Comparison of ENCODE assay signal across 20 cellular contexts in genomic region chr3:109899930-109900329, GRCh38.
DNase-seq lines count a peak whose midpoint lies in the region; ATAC-seq, FAIRE-seq and TF ChIP-seq lines count a peak whose summit lies in the region.
"Had no signal": no experiment of that assay in that cellular context is flagged by ENCODE, and none has a peak within 500 bp of the region (broad histone marks: within the 10 kb centered on the region; RNA-seq: fewer than 3 reads in every experiment).

No MANE protein-coding gene starts in this region.

- H3K9me3 ChIP-seq in CD4-positive, CD25-positive, alpha-beta regulatory T cell (ENCODE audit: control insufficient read depth in 2 of 2, low read length in 2 of 2) = no peaks in the 10 kb centered on the region
- peaks cover 5% of the 10 kb centered on the region for H3K9me3 ChIP-seq in DND-41 (ENCODE audit: insufficient read depth, low read length, severe bottlenecking)
- no peaks in the 10 kb centered on the region for H3K9me3 ChIP-seq in lower lobe of right lung

- H3K4me1 ChIP-seq in CD4-positive, CD25-positive, alpha-beta regulatory T cell (ENCODE audit: control insufficient read depth, insufficient read depth, low read length, poor library complexity, severe bottlenecking) = no peaks in the 10 kb centered on the region
- H3K4me1 ChIP-seq in DND-41 (ENCODE audit: insufficient read depth, low read length) (peaks cover 28% of the 10 kb centered on the region), lower lobe of right lung (no peaks in the 10 kb centered on the region)

- peaks cover 6% of the 10 kb centered on the region for H3K27me3 Mint-ChIP-seq in CD4-positive, CD25-positive, alpha-beta regulatory T cell
- H3K27me3 Mint-ChIP-seq: IgD-negative memory B cell had no signal

- H3K4me3 Mint-ChIP-seq in CD4-positive, CD25-positive, alpha-beta regulatory T cell = peak overlapping the region in 2 of 4 donors; percentile 2 to 27
- H3K4me3 Mint-ChIP-seq: HFFc6, IgD-negative memory B cell had no signal

- H3K4me3 ChIP-seq in CD4-positive, CD25-positive, alpha-beta regulatory T cell (ENCODE audit: low read depth, low read length) = no peak overlapping the region
- H3K4me3 ChIP-seq in DND-41 (ENCODE audit: low read depth in 1 of 2, low read length in 2 of 2) (no peak overlapping the region), lower lobe of right lung (no peak overlapping the region)
- H3K4me3 ChIP-seq: GM12878 had no signal

- peaks cover 14 to 19% (median 15%) of the 10 kb centered on the region in 4 donors for H3K4me1 Mint-ChIP-seq in CD4-positive, CD25-positive, alpha-beta regulatory T cell
- H3K4me1 Mint-ChIP-seq: IgD-negative memory B cell had no signal

- TF ChIP-seq CTCF in DND-41 (IDR thresholded peaks at IDR 0.05; ENCODE audit: borderline replicate concordance, extremely low read depth, low read length, poor library complexity, severe bottlenecking) (no peak), VCaP (conservative IDR thresholded peaks at IDR 0.05) (no peak), lower lobe of right lung (IDR thresholded peaks at IDR 0.05) (no peak)

- FAIRE-seq in GM12892 (lab: Jason Lieb, UNC) = no peak
- FAIRE-seq: GM12878 had no signal

- no peak overlapping the region for H3K27ac ChIP-seq in CD4-positive, CD25-positive, alpha-beta regulatory T cell (ENCODE audit: insufficient read depth, low read length, poor library complexity, severe bottlenecking)
- H3K27ac ChIP-seq in DND-41 (ENCODE audit: low read length) (peak overlapping the region; percentile 71), VCaP (peak overlapping the region; percentile 22; the same call in 1 of the 2 replicates), lower lobe of right lung (no peak overlapping the region)

- peak overlapping the region in 2 of 3 donors; percentile 45 to 65 for H3K27ac Mint-ChIP-seq in CD4-positive, CD25-positive, alpha-beta regulatory T cell
- H3K27ac Mint-ChIP-seq: HFFc6, IgD-negative memory B cell had no signal

- no peak overlapping the region; the same call in 1 of the 2 replicates for H2AFZ ChIP-seq in DND-41 (ENCODE audit: low read depth, low read length)

- H3K36me3 ChIP-seq in CD4-positive, CD25-positive, alpha-beta regulatory T cell (ENCODE audit: control insufficient read depth, insufficient read depth, low read length) = no peaks in the 10 kb centered on the region
- H3K36me3 ChIP-seq in DND-41 (ENCODE audit: insufficient read depth, low read length) (no peaks in the 10 kb centered on the region), lower lobe of right lung (no peaks in the 10 kb centered on the region)

- no peaks in the 10 kb centered on the region for H4K20me1 ChIP-seq in DND-41 (ENCODE audit: insufficient read depth, low read length)

- no peaks in the 10 kb centered on the region for H3K79me2 ChIP-seq in DND-41 (ENCODE audit: insufficient read depth, low read length)

- no peaks in the 10 kb centered on the region for H3K27me3 ChIP-seq in CD4-positive, CD25-positive, alpha-beta regulatory T cell (ENCODE audit: control insufficient read depth, insufficient read depth, low read length)
- H3K27me3 ChIP-seq in DND-41 (ENCODE audit: insufficient read depth, low read length, poor library complexity) (no peaks in the 10 kb centered on the region), lower lobe of right lung (ENCODE audit: low read depth) (no peaks in the 10 kb centered on the region)

- no peak overlapping the region for H3K9ac ChIP-seq in DND-41 (ENCODE audit: low read depth, low read length)

- TF ChIP-seq POLR2A in GM12892 (IDR thresholded peaks at IDR 0.05; ENCODE audit: low read depth, low read length) = no peak

- H3K9me3 Mint-ChIP-seq in CD4-positive, CD25-positive, alpha-beta regulatory T cell = peaks cover 0 to 2% (median 0%) of the 10 kb centered on the region in 7 donors
- H3K9me3 Mint-ChIP-seq: HFFc6 had no signal

- no peak for ATAC-seq in CD4-positive, CD25-positive, alpha-beta regulatory T cell (ENCODE audit: low read depth in 2 of 2)
- ATAC-seq in DND-41 (ENCODE audit: insufficient read depth, low read depth) (0 out of 3 replicates have a peak, but pooled peaks have one; percentile 7), lower lobe of right lung (no peak)
- ATAC-seq: GM12878 had no signal

- no peak for DNase-seq in CD4-positive, CD25-positive, alpha-beta regulatory T cell
- DNase-seq in DND-41 (no peak), NCI-H1930 (lab: John Stamatoyannopoulos, UW) (peak; percentile 7 to 31), GM12892 (ENCODE audit: insufficient read length) (no peak), lower lobe of right lung (no peak), SK-N-DZ (ENCODE audit: low spot score) (no peak), head of caudate nucleus (no peak)
- DNase-seq: AML-193, C1 segment of cervical spinal cord, DMS 273 treated with DMSO at 0.1 percent for 48 hours, DMS79 treated with DMSO at 0.1 percent for 48 hours, GOT3, HFFc6, Karpas-422, MV-4-11, NCI-H1694 treated with DMSO at 0.1 percent for 48 hours, NCI-H2107 had no signal

- peak overlapping the region; percentile 39; the same call in 1 of the 2 replicates for H3K4me2 ChIP-seq in DND-41 (ENCODE audit: insufficient read depth, low read length)

- intact Hi-C loops in lower lobe of right lung (cut with DNase I) = no loop called here
- intact Hi-C loops in head of caudate nucleus (cut with DNase I) = no loop called here

- no peaks in the 10 kb centered on the region for H3K36me3 Mint-ChIP-seq in CD4-positive, CD25-positive, alpha-beta regulatory T cell
- H3K36me3 Mint-ChIP-seq: IgD-negative memory B cell had no signal

Comparison
In these comparisons a context has a peak if more than half of its experiments do, and no peak if none do; other contexts are left out.
1. DNase-seq: peak in NCI-H1930 (2 of 2); none in CD4-positive, CD25-positive, alpha-beta regulatory T cell (0 of 3), DND-41 (single experiment), GM12892 (single experiment), lower lobe of right lung (single experiment), SK-N-DZ (single experiment) and head of caudate nucleus (0 of 42).
2. H3K27ac ChIP-seq: peak in DND-41 (single experiment) and VCaP (single experiment); none in CD4-positive, CD25-positive, alpha-beta regulatory T cell (single experiment) and lower lobe of right lung (single experiment).